In the genomic region with DNA sequence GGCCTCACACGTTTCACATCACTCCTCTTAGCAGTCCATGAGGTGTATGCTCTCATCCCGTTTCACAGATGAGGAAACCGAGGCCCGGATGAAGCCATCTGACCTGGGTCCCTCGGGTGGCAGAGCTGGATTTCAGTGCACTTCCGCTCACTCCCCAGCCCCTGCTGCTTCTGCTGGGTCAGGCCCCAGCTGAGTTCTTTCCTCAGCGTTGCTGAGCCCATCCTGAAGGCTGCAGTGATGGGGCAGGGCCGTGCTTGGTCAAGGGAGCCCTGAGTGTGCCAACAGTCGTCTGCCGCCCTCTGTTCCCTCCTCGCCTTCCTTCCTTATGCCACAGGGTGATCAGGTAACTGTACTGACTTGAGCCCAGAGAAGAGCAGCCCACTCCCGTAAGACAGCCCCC, we compare ENCODE assay signal across 1 cellular context.
A peak's percentile ranks its signal among the peaks of the same experiment; 100 is the strongest.
TF ChIP-seq lines count a peak whose summit lies in the region.

No MANE protein-coding gene starts in this region.

TF ChIP-seq in HepG2, 621 proteins besides CTCF, POLR2A, EP300 and RAD21:
- no peak for TF ChIP-seq ELF1 (CRISPR knock-in tag; IDR thresholded peaks at IDR 0.05)
- peak; percentile 60 for TF ChIP-seq ZNF629 (CRISPR knock-in tag; conservative IDR thresholded peaks at IDR 0.05)
